Comparison of ENCODE assay signal across 11 cellular contexts in genomic region chr12:32906407-32907165, GRCh38.
DNase-seq lines count a peak whose midpoint lies in the region; ATAC-seq lines count a peak whose summit lies in the region.
"Had no signal": no experiment of that assay in that cellular context is flagged by ENCODE, and none has a peak within 500 bp of the region (broad histone marks: within the 10 kb centered on the region; RNA-seq: fewer than 3 reads in every experiment).

No MANE protein-coding gene starts in this region.

- ATAC-seq in HG02571 (IDR thresholded peaks at IDR 0.05; ENCODE audit: unreplicated experiment) (peak; percentile 99), HG03571 (IDR thresholded peaks at IDR 0.05; ENCODE audit: unreplicated experiment) (peak; percentile 99)
- ATAC-seq: foreskin keratinocyte had no signal

- peak overlapping the region; percentile 81 to 83 for H3K27ac ChIP-seq in mucosa of rectum (ENCODE audit: low read depth in 2 of 2, low read length in 2 of 2)
- H3K27ac ChIP-seq: foreskin keratinocyte, HL-60 had no signal

- H3K9ac ChIP-seq in mucosa of rectum (ENCODE audit: low read depth in 1 of 2, low read length in 2 of 2) = peak overlapping the region; percentile 27 to 34

- DNase-seq in activated CD4-positive, alpha-beta T cell treated with anti-CD3 and anti-CD28 coated beads, Interleukin-2, amount 50 U/mL, for 48 hours = peak; percentile 2 to 9
- DNase-seq in activated CD4-positive, alpha-beta T cell treated with anti-CD3 and anti-CD28 coated beads for 48 hours = no peak
- no peak for DNase-seq in activated T-cell treated with anti-CD3 and anti-CD28 coated beads, Interleukin-2, amount 50 U/mL, for 24 hours
- DNase-seq in medulla oblongata (ENCODE audit: extremely low spot score) = no peak
- no peak for DNase-seq in NCI-H2107 treated with DMSO at 0.1 percent for 48 hours (lab: John Stamatoyannopoulos, UW; ENCODE audit: unreplicated experiment)
- DNase-seq: activated naive CD8-positive, alpha-beta T cell treated with anti-CD3 and anti-CD28 coated beads, Interleukin-2, amount 10 ng/mL, durations not matched to agents 7 days and 5 days; foreskin keratinocyte had no signal

- H3K27ac Mint-ChIP-seq in activated T-cell treated with anti-CD3 and anti-CD28 coated beads, Interleukin-2, amount 50 U/mL, for 24 hours = no peak overlapping the region
- H3K27ac Mint-ChIP-seq: activated naive CD8-positive, alpha-beta T cell treated with anti-CD3 and anti-CD28 coated beads, Interleukin-2, amount 10 ng/mL, durations not matched to agents 7 days and 5 days had no signal

- H3K4me1 ChIP-seq in mucosa of rectum (ENCODE audit: control insufficient read depth in 2 of 2, insufficient read depth in 2 of 2, low read length in 2 of 2) = peaks cover 26 to 44% of the 10 kb centered on the region in 2 donors

- H3K36me3 ChIP-seq in mucosa of rectum (ENCODE audit: control insufficient read depth in 2 of 2, insufficient read depth in 2 of 2, low read length in 2 of 2) = no peaks in the 10 kb centered on the region

- no peak overlapping the region for H3K4me3 Mint-ChIP-seq in activated T-cell treated with anti-CD3 and anti-CD28 coated beads, Interleukin-2, amount 50 U/mL, for 24 hours
- H3K4me3 Mint-ChIP-seq: activated naive CD8-positive, alpha-beta T cell treated with anti-CD3 and anti-CD28 coated beads, Interleukin-2, amount 10 ng/mL, durations not matched to agents 7 days and 5 days had no signal

- H3K27me3 ChIP-seq in mucosa of rectum (ENCODE audit: control insufficient read depth in 2 of 2, insufficient read depth in 2 of 2, low read length in 2 of 2) = no peaks in the 10 kb centered on the region
- H3K27me3 ChIP-seq: foreskin keratinocyte had no signal

- H3K4me1 Mint-ChIP-seq in activated T-cell treated with anti-CD3 and anti-CD28 coated beads, Interleukin-2, amount 50 U/mL, for 24 hours (ENCODE audit: low read depth) = peaks cover 1% of the 10 kb centered on the region
- H3K4me1 Mint-ChIP-seq: activated naive CD8-positive, alpha-beta T cell treated with anti-CD3 and anti-CD28 coated beads, Interleukin-2, amount 10 ng/mL, durations not matched to agents 7 days and 5 days had no signal

- H3K9me3 ChIP-seq in mucosa of rectum (ENCODE audit: control insufficient read depth in 2 of 2, low read length in 2 of 2) = no peaks in the 10 kb centered on the region

- no peaks in the 10 kb centered on the region for H3K9me3 Mint-ChIP-seq in activated T-cell treated with anti-CD3 and anti-CD28 coated beads, Interleukin-2, amount 50 U/mL, for 24 hours
- H3K9me3 Mint-ChIP-seq: activated naive CD8-positive, alpha-beta T cell treated with anti-CD3 and anti-CD28 coated beads, Interleukin-2, amount 10 ng/mL, durations not matched to agents 7 days and 5 days had no signal

- H3K36me3 Mint-ChIP-seq in activated T-cell treated with anti-CD3 and anti-CD28 coated beads, Interleukin-2, amount 50 U/mL, for 24 hours (ENCODE audit: low read depth) = no peaks in the 10 kb centered on the region
- H3K36me3 Mint-ChIP-seq: activated naive CD8-positive, alpha-beta T cell treated with anti-CD3 and anti-CD28 coated beads, Interleukin-2, amount 10 ng/mL, durations not matched to agents 7 days and 5 days had no signal

- peaks cover 18% of the 10 kb centered on the region for H3K27me3 Mint-ChIP-seq in activated T-cell treated with anti-CD3 and anti-CD28 coated beads, Interleukin-2, amount 50 U/mL, for 24 hours

- no peak overlapping the region for H3K4me3 ChIP-seq in mucosa of rectum (ENCODE audit: low read length in 2 of 2)

Comparison
In these comparisons a context has a peak if more than half of its experiments do, and no peak if none do; other contexts are left out.
1. DNase-seq: peak in activated CD4-positive, alpha-beta T cell treated with anti-CD3 and anti-CD28 coated beads, Interleukin-2, amount 50 U/mL, for 48 hours (2 of 2); none in activated CD4-positive, alpha-beta T cell treated with anti-CD3 and anti-CD28 coated beads for 48 hours (single experiment), activated T-cell treated with anti-CD3 and anti-CD28 coated beads, Interleukin-2, amount 50 U/mL, for 24 hours (single experiment), medulla oblongata (single experiment) and NCI-H2107 treated with DMSO at 0.1 percent for 48 hours (single experiment).